Comparison of ENCODE assay signal across 29 cellular contexts in genomic region chrX:154294791-154295580, GRCh38. TPM values are rescaled to one million over a fixed set of nuclear protein-coding genes. Genes with fewer than 3 reads are reported as not detected.
"Had no signal": no experiment of that assay in that cellular context is flagged by ENCODE, and none has a peak within 500 bp of the region (broad histone marks: within the 10 kb centered on the region; RNA-seq: fewer than 3 reads in every experiment).

Gene TEX28, minus strand, starts transcription at chrX:154295124. Its CDS starts 3,007 bp downstream, at chrX:154292117.

- H3K27ac ChIP-seq: SK-N-MC, VCaP had no signal

- H3K4me3 ChIP-seq: SK-N-MC had no signal

- DNase-seq: activated CD4-positive, alpha-beta memory T cell treated with anti-CD3 and anti-CD28 coated beads for 36 hours; activated CD4-positive, alpha-beta T cell treated with anti-CD3 and anti-CD28 coated beads, Interleukin-2, amount 10 ng/mL, durations not matched to agents 7 days and 5 days; activated CD4-positive, CD25-positive, alpha-beta regulatory T cell; activated CD8-positive, alpha-beta memory T cell treated with anti-CD3 and anti-CD28 coated beads for 24 hours; activated gamma-delta T cell; activated naive CD4-positive, alpha-beta T cell treated with anti-CD3 and anti-CD28 coated beads, Interleukin-2, amount 10 ng/mL, durations not matched to agents 7 days and 5 days; activated naive CD8-positive, alpha-beta T cell treated with anti-CD3 and anti-CD28 coated beads for 36 hours; activated T-cell treated with anti-CD3 and anti-CD28 coated beads, Interleukin-2, amount 50 U/mL, for 48 hours; cerebellar nuclear complex; Karpas-422; MM.1S; NCI-H1105; NCI-H1436; NCI-H1694 treated with DMSO at 0.1 percent for 48 hours; NCI-H2029 treated with DMSO at 0.1 percent for 48 hours; NCI-H345; NCI-H510A; NCI-H526 treated with DMSO at 0.1 percent for 48 hours; NCI-H82; T-cell; T-helper 2 cell; T1000 had no signal

RNA-seq across cellular contexts. Expression of gene TEX28, which starts in this region (rescaled TPM):
- total RNA-seq: activated CD4-positive, alpha-beta memory T cell treated with anti-CD3 and anti-CD28 coated beads for 36 hours; activated CD4-positive, alpha-beta T cell treated with anti-CD3 and anti-CD28 coated beads, Interleukin-2, amount 10 ng/mL, durations not matched to agents 7 days and 5 days; activated naive CD8-positive, alpha-beta T cell treated with anti-CD3 and anti-CD28 coated beads for 36 hours; activated T-helper 17 cell treated with anti-CD3 and anti-CD28 coated beads, Interleukin-2, amount 50 U/mL, for 72 hours; cardiac septum; OCI-LY7; RPMI7951; T-cell had no signal
- polyA plus RNA-seq: adipose tissue had no signal
